9 cellular contexts compared by ENCODE assay signal in genomic region chr12:14554281-14555008, GRCh38. TPM values are rescaled to one million over a fixed set of nuclear protein-coding genes. Genes with fewer than 3 reads are reported as not detected.
DNase-seq lines count a peak whose midpoint lies in the region; ATAC-seq, FAIRE-seq and TF ChIP-seq lines count a peak whose summit lies in the region.
"Had no signal": no experiment of that assay in that cellular context is flagged by ENCODE, and none has a peak within 500 bp of the region (broad histone marks: within the 10 kb centered on the region; RNA-seq: fewer than 3 reads in every experiment).

No MANE protein-coding gene starts in this region.

- H3K36me3 Mint-ChIP-seq in activated CD8-positive, alpha-beta T cell treated with anti-CD3 and anti-CD28 coated beads, Interleukin-2, amount 10 ng/mL, durations not matched to agents 7 days and 5 days (ENCODE audit: low read depth): no peaks in the 10 kb centered on the region

- H3K9me3 ChIP-seq in psoas muscle: no peaks in the 10 kb centered on the region

- peak; percentile 19 for DNase-seq in EH (ENCODE audit: low read depth)
- DNase-seq in NOMO-1 (lab: John Stamatoyannopoulos, UW; ENCODE audit: unreplicated experiment in 2 of 2): peak; percentile 66 to 76
- peak; percentile 25 to 34 for DNase-seq in frontal cortex (ENCODE audit: low spot score in 2 of 2)
- peak; percentile 81 to 94 for DNase-seq in psoas muscle
- no peak for DNase-seq in KG1 (lab: John Stamatoyannopoulos, UW)
- DNase-seq in activated CD8-positive, alpha-beta T cell treated with anti-CD3 and anti-CD28 coated beads, Interleukin-2, amount 10 ng/mL, durations not matched to agents 7 days and 5 days: no peak
- no peak for DNase-seq in activated CD4-positive, alpha-beta T cell treated with anti-CD3 and anti-CD28 coated beads, Interleukin-2, amount 50 U/mL, for 4 hours

- no peak for FAIRE-seq in frontal cortex (lab: Jason Lieb, UNC)
- FAIRE-seq: islet of Langerhans had no signal

- H3K27ac Mint-ChIP-seq in activated CD8-positive, alpha-beta T cell treated with anti-CD3 and anti-CD28 coated beads, Interleukin-2, amount 10 ng/mL, durations not matched to agents 7 days and 5 days: no peak overlapping the region

- peak; percentile 19 for TF ChIP-seq CTCF in psoas muscle (IDR thresholded peaks at IDR 0.05)

- no peaks in the 10 kb centered on the region for H3K4me1 Mint-ChIP-seq in activated CD8-positive, alpha-beta T cell treated with anti-CD3 and anti-CD28 coated beads, Interleukin-2, amount 10 ng/mL, durations not matched to agents 7 days and 5 days (ENCODE audit: low read depth)

- POLR2A ChIA-PET in activated CD8-positive, alpha-beta T cell treated with anti-CD3 and anti-CD28 coated beads, Interleukin-2, amount 10 ng/mL, durations not matched to agents 7 days and 5 days (lab: Charles Lee): no interaction called here

- ATAC-seq in psoas muscle (peak; percentile 95 to 97 (median 96)), HG03025 (IDR thresholded peaks at IDR 0.05; ENCODE audit: low FRiP score, unreplicated experiment) (no peak)
- no peak for ATAC-seq in activated CD8-positive, alpha-beta T cell treated with anti-CD3 and anti-CD28 coated beads, Interleukin-2, amount 10 ng/mL, durations not matched to agents 7 days and 5 days

- H3K4me3 Mint-ChIP-seq in activated CD8-positive, alpha-beta T cell treated with anti-CD3 and anti-CD28 coated beads, Interleukin-2, amount 10 ng/mL, durations not matched to agents 7 days and 5 days: no peak overlapping the region

- intact Hi-C loops in psoas muscle (cut with DNase I): loop anchor here in 1 of 2 donors (10.0 kb wide), 1 partner anchor 170 kb away; no protein-coding TSS in a partner anchor

- peak overlapping the region; percentile 83 for H3K27ac ChIP-seq in psoas muscle

- CTCF ChIA-PET in activated CD8-positive, alpha-beta T cell treated with anti-CD3 and anti-CD28 coated beads, Interleukin-2, amount 10 ng/mL, durations not matched to agents 7 days and 5 days (lab: Charles Lee): no interaction called here

- H3K9me3 Mint-ChIP-seq in activated CD8-positive, alpha-beta T cell treated with anti-CD3 and anti-CD28 coated beads, Interleukin-2, amount 10 ng/mL, durations not matched to agents 7 days and 5 days (ENCODE audit: insufficient read depth): peaks cover 3% of the 10 kb centered on the region

- H3K4me3 ChIP-seq in psoas muscle: peak overlapping the region; percentile 40

- 7 to 14% (median 7%) methylated on average over 9 of the region's 9 CpGs for WGBS in psoas muscle, 3 donors

- no peaks in the 10 kb centered on the region for H3K27me3 Mint-ChIP-seq in activated CD8-positive, alpha-beta T cell treated with anti-CD3 and anti-CD28 coated beads, Interleukin-2, amount 10 ng/mL, durations not matched to agents 7 days and 5 days (ENCODE audit: low read depth)

- H3K36me3 ChIP-seq in psoas muscle (ENCODE audit: insufficient read depth in 1 of 2, low read depth in 1 of 2): no peaks in the 10 kb centered on the region

- H3K27me3 ChIP-seq in psoas muscle (ENCODE audit: insufficient read depth in 3 of 3, low read length in 2 of 3): no peaks in the 10 kb centered on the region

- peaks cover 13% of the 10 kb centered on the region for H3K4me1 ChIP-seq in psoas muscle

RNA-seq across cellular contexts. Expression of gene PLBD1, which starts 13.2 kb away (rescaled TPM):
- total RNA-seq in frontal cortex (1.6 TPM), psoas muscle (10 to 100 TPM in 1 of 4 donors, 1 to 10 TPM in 3; 6.5 to 10.6 (median 8.9) TPM)
- 1 to 10 TPM; 3.7 to 5.6 (median 4.4) TPM for polyA plus RNA-seq in psoas muscle
- total RNA-seq in activated CD8-positive, alpha-beta T cell treated with anti-CD3 and anti-CD28 coated beads, Interleukin-2, amount 10 ng/mL, durations not matched to agents 7 days and 5 days: not detected

Comparison
In these comparisons a context has a peak if more than half of its experiments do, and no peak if none do; other contexts are left out.
1. DNase-seq: peak in EH (single experiment), NOMO-1 (2 of 2), frontal cortex (2 of 2) and psoas muscle (2 of 2); none in KG1 (single experiment), activated CD8-positive, alpha-beta T cell treated with anti-CD3 and anti-CD28 coated beads, Interleukin-2, amount 10 ng/mL, durations not matched to agents 7 days and 5 days (single experiment) and activated CD4-positive, alpha-beta T cell treated with anti-CD3 and anti-CD28 coated beads, Interleukin-2, amount 50 U/mL, for 4 hours (0 of 2).
2. ATAC-seq: peak in psoas muscle (4 of 4); none in HG03025 (single experiment) and activated CD8-positive, alpha-beta T cell treated with anti-CD3 and anti-CD28 coated beads, Interleukin-2, amount 10 ng/mL, durations not matched to agents 7 days and 5 days (single experiment).